In the genomic region with DNA sequence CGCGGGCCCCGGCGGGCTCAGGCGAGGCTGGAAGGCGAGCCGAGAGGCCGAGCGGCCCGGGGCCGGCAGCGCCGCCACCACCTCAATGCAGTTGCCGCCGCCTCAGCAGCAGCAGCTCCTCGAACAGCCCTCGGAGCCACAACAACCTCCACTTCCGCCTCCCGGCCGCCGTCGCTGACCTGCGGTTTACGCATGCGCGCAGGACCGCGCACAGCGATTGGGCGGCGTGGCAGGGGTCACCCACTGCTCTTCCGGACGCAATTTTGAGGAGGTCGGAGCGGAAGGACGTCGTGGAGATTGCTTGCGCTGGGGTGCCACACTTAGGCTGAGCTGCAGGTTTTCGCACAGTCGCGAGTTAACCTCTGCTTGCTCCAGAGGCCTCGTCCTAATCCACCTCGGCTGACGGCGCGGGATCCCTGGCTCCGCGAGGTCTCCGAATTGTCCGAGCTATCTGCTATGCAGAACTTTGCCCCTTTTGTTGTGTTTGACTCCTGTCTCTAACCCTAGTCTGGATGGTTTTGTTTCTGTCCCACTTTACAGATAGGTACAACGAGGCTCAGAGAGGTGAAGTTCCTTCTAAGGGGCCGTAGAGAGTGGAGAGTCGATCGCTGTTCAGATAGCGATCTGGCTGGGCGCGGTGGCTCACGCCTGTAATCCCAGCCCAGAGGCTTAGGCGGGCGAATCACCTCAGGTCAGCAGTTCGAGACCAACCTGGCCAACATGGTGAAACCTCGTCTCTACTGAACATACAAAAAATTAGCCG, we compare ENCODE assay signal across 8 cellular contexts. TPM values are rescaled to one million over a fixed set of nuclear protein-coding genes. Genes with fewer than 3 reads are reported as not detected.
DNase-seq lines count a peak whose midpoint lies in the region; ATAC-seq and TF ChIP-seq lines count a peak whose summit lies in the region.

ACAD10 (plus strand) TSS at position 243 of the 763 bp plus-strand sequence. CDS start 6,657 bp downstream, outside the sequence.
A gene with protein sequence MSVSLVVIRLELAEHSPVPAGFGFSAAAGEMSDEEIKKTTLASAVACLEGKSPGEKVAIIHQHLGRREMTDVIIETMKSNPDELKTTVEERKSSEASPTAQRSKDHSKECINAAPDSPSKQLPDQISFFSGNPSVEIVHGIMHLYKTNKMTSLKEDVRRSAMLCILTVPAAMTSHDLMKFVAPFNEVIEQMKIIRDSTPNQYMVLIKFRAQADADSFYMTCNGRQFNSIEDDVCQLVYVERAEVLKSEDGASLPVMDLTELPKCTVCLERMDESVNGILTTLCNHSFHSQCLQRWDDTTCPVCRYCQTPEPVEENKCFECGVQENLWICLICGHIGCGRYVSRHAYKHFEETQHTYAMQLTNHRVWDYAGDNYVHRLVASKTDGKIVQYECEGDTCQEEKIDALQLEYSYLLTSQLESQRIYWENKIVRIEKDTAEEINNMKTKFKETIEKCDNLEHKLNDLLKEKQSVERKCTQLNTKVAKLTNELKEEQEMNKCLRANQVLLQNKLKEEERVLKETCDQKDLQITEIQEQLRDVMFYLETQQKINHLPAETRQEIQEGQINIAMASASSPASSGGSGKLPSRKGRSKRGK (minus strand): TSS at position 146 of the 763 bp plus-strand sequence. CDS start 164 bp downstream, outside the sequence.

- DNase-seq in COLO668 (lab: John Stamatoyannopoulos, UW; ENCODE audit: unreplicated experiment) (peak; percentile 97), GM20000 (ENCODE audit: low spot score) (peak; percentile 98), HT-29 (ENCODE audit: low spot score) (peak; percentile 95), lung (ENCODE audit: low spot score) (peak; percentile 94)
- DNase-seq in NK-92 treated with Interleukin-12 subunit alpha and Interleukin-12 subunit beta, amount 100 ng/mL, for 24 hours (lab: John Stamatoyannopoulos, UW): peak; percentile 80
- DNase-seq in activated CD8-positive, alpha-beta memory T cell treated with anti-CD3 and anti-CD28 coated beads for 24 hours: peak; percentile 97
- DNase-seq in effector CD8-positive, alpha-beta T cell (lab: John Stamatoyannopoulos, UW): peak; percentile 87
- peak; percentile 85 to 91 (median 85) for DNase-seq in stimulated activated CD4-positive, alpha-beta T cell treated with anti-CD3 and anti-CD28 coated beads, TNF-alpha, amount 100 ng/mL, for 24 hours (ENCODE audit: low read depth in 3 of 3)

- H3K27ac ChIP-seq in lung (ENCODE audit: low read depth in 1 of 2, low read length in 1 of 2): peak within 1 kb of the TSS; percentile 89 to 94

- H3K4me1 ChIP-seq in lung (ENCODE audit: control insufficient read depth in 2 of 2, insufficient read depth in 2 of 2, low read length in 2 of 2): peaks cover 2 to 6% of the 10 kb centered on the region in 2 donors

- peak within 1 kb of the TSS; percentile 78 for H3K4me3 ChIP-seq in lung

- H3K9me3 ChIP-seq in lung (ENCODE audit: control insufficient read depth in 2 of 2, insufficient read depth in 1 of 2, low read length in 1 of 2): no peaks in the 10 kb centered on the region

- peaks cover 7 to 16% of the 10 kb centered on the region in 2 donors for H3K36me3 ChIP-seq in lung (ENCODE audit: control insufficient read depth in 2 of 2, insufficient read depth in 2 of 2, low read length in 2 of 2)

- no peaks in the 10 kb centered on the region for H3K27me3 ChIP-seq in lung (ENCODE audit: control insufficient read depth, insufficient read depth)

- TF ChIP-seq CTCF in GM20000 (IDR thresholded peaks at IDR 0.05; ENCODE audit: extremely low read depth, missing control alignments) (no peak), lung (IDR thresholded peaks at IDR 0.05; ENCODE audit: control extremely low read depth, extremely low read depth) (no peak)

- peak; percentile 93 for ATAC-seq in lung (ENCODE audit: insufficient read depth, low FRiP score)

- WGBS in lung, 2 donors: 0 to 1% methylated on average over 56 to 63 of the region's 63 CpGs

RNA-seq across cellular contexts. Expression of gene ACAD10, which starts in this region (rescaled TPM):
- 11.1 and 12.4 TPM in 2 replicates for total RNA-seq in HT-29 (2014; rRNA removed; shearing (Covaris generic))
- 10 to 100 TPM; 21.9 to 38.6 TPM for total RNA-seq in lung
- 10 to 100 TPM; 10.1 to 13.0 TPM for polyA plus RNA-seq in lung

RNA-seq across cellular contexts. Expression of the second gene that starts in this region (rescaled TPM):
- 7.2 and 9.0 TPM in 2 replicates for total RNA-seq in HT-29 (2014; rRNA removed; shearing (Covaris generic))
- 10 to 100 TPM; 15.1 to 16.5 TPM for total RNA-seq in lung
- polyA plus RNA-seq in lung: 1 to 10 TPM; 9.1 to 9.2 TPM

Comparison
In these comparisons a context has a peak if more than half of its experiments do, and no peak if none do; other contexts are left out.
1. Peak in every context shown above with its lines: DNase-seq, ATAC-seq, H3K4me3 ChIP-seq and H3K27ac ChIP-seq.